ENCODE assay signal across 15 cellular contexts in the genomic region with DNA sequence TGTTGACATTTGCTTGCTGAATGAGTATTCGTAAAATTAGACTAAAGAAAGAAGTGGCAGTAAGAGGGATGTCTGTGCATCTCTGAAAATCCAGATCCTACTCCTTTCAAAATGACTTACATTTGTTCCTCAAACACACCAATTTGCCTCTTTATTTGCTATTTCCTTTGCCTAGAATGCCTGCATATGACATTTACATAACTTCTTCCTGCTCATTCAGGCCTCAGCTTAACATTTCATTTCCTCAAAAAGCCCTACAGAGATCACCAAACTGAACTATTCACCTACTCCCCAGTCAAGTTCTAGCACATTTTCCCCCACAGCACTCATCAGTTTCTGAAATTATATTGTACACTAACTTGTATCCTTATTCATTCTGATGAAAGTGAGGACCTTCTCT.
"Had no signal": no experiment of that assay in that cellular context is flagged by ENCODE, and none has a peak within 500 bp of the region (broad histone marks: within the 10 kb centered on the region; RNA-seq: fewer than 3 reads in every experiment).

No MANE protein-coding gene starts in this region.

- ATAC-seq: activated T-cell treated with anti-CD3 and anti-CD28 coated beads, Interleukin-2, amount 50 U/mL, for 72 hours; esophagus mucosa; pancreas; stimulated activated naive CD8-positive, alpha-beta T cell treated with anti-CD3 and anti-CD28 coated beads, Interleukin-15, amount 100 ng/mL, for 72 hours had no signal

- H3K4me3 Mint-ChIP-seq: activated CD4-positive, alpha-beta memory T cell treated with anti-CD3 and anti-CD28 coated beads for 36 hours; activated T-cell treated with anti-CD3 and anti-CD28 coated beads, Interleukin-2, amount 50 U/mL, for 72 hours; nephron; stimulated activated naive CD8-positive, alpha-beta T cell treated with anti-CD3 and anti-CD28 coated beads, Interleukin-15, amount 100 ng/mL, for 72 hours had no signal

- H3K4me1 ChIP-seq: left ventricle myocardium inferior, pancreas, testis had no signal

- H3K4me1 Mint-ChIP-seq: nephron; stimulated activated naive CD8-positive, alpha-beta T cell treated with anti-CD3 and anti-CD28 coated beads, Interleukin-15, amount 100 ng/mL, for 72 hours had no signal

- H3K27ac Mint-ChIP-seq: activated CD4-positive, alpha-beta memory T cell treated with anti-CD3 and anti-CD28 coated beads for 36 hours; activated T-cell treated with anti-CD3 and anti-CD28 coated beads, Interleukin-2, amount 50 U/mL, for 72 hours; nephron; stimulated activated naive CD8-positive, alpha-beta T cell treated with anti-CD3 and anti-CD28 coated beads, Interleukin-15, amount 100 ng/mL, for 72 hours had no signal

- H3K36me3 Mint-ChIP-seq: activated CD4-positive, alpha-beta memory T cell treated with anti-CD3 and anti-CD28 coated beads for 36 hours had no signal

- H3K27me3 ChIP-seq: dorsolateral prefrontal cortex, pancreas, testis had no signal

- FAIRE-seq: endometrium, keratinocyte, pancreas had no signal

- H3K9me3 ChIP-seq: pancreas, testis had no signal

- H3K36me3 ChIP-seq: left ventricle myocardium inferior, pancreas had no signal

- H3K27ac ChIP-seq: dorsolateral prefrontal cortex, left ventricle myocardium inferior, pancreas, testis had no signal

- H3K4me3 ChIP-seq: dorsolateral prefrontal cortex, left ventricle myocardium inferior, pancreas, testis had no signal

- H3K27me3 Mint-ChIP-seq: activated CD4-positive, alpha-beta memory T cell treated with anti-CD3 and anti-CD28 coated beads for 36 hours; stimulated activated naive CD8-positive, alpha-beta T cell treated with anti-CD3 and anti-CD28 coated beads, Interleukin-15, amount 100 ng/mL, for 72 hours had no signal

- DNase-seq: activated CD4-positive, alpha-beta memory T cell treated with anti-CD3 and anti-CD28 coated beads for 36 hours; activated gamma-delta T cell treated with Interleukin-2 at 50 U/mL for 16 hours; activated T-cell treated with anti-CD3 and anti-CD28 coated beads, Interleukin-2, amount 50 U/mL, for 72 hours; dorsolateral prefrontal cortex; left ventricle myocardium inferior; mesenchymal stem cell; pancreas; stimulated activated CD4-positive, alpha-beta T cell treated with anti-CD3 and anti-CD28 coated beads, Interleukin-4, amount 100 ng/mL, for 1 hour; stimulated activated CD8-positive, alpha-beta memory T cell treated with anti-CD3 and anti-CD28 coated beads, Interleukin-4, amount 100 ng/mL, for 48 hours; stimulated activated naive CD8-positive, alpha-beta T cell treated with anti-CD3 and anti-CD28 coated beads, Interleukin-15, amount 100 ng/mL, for 72 hours; testis had no signal
